15 cellular contexts compared by ENCODE assay signal in the genomic region with DNA sequence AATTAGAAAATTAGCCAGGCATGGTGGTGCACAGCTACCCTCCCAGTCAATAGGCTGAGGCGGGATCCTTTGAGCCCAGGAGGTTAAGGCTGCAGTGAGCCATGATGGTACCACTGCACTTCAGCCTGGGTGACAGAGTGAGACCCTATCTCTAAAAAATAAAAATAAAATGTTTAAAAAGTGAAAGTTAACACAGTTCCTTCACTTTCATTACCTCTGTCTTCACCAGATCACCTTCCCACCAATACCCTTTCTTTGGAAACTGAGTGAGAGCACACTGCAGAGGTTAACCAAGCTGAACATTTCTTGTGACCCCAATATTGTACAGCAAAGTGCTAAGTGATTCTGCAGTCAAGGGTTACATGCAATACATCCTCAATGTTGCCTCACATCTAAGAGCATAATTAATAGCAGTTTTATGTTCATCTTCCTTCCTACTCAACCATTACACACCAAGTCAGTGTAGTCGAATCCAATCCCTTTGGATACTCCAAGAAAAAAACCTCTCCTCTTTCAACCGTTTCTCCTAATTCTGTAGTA. TPM values are rescaled to one million over a fixed set of nuclear protein-coding genes. Genes with fewer than 3 reads are reported as not detected.
DNase-seq lines count a peak whose midpoint lies in the region; TF ChIP-seq lines count a peak whose summit lies in the region.
"Had no signal": no experiment of that assay in that cellular context is flagged by ENCODE, and none has a peak within 500 bp of the region (broad histone marks: within the 10 kb centered on the region; RNA-seq: fewer than 3 reads in every experiment).

No MANE protein-coding gene starts in this region.

- TF ChIP-seq CTCF in MM.1S (IDR thresholded peaks at IDR 0.05; ENCODE audit: low read length) (no peak), epithelial cell of proximal tubule (conservative IDR thresholded peaks at IDR 0.05; ENCODE audit: low read depth, low read length) (no peak), osteocyte (IDR thresholded peaks at IDR 0.05) (no peak)

- H3K4me1 Mint-ChIP-seq in osteocyte (ENCODE audit: unreplicated experiment), result peaks cover 7% of the 10 kb centered on the region

- H3K9me3 ChIP-seq in MM.1S (replicated peaks; ENCODE audit: insufficient read depth, low read length), result no peaks in the 10 kb centered on the region

- H3K4me3 ChIP-seq in MM.1S (ENCODE audit: low read length) (peak overlapping the region; percentile 88), epithelial cell of proximal tubule (ENCODE audit: low read depth, low read length) (peak overlapping the region; percentile 78)

- no peak overlapping the region for H3K27ac Mint-ChIP-seq in osteocyte (ENCODE audit: unreplicated experiment)
- H3K27ac Mint-ChIP-seq: activated CD4-positive, alpha-beta T cell treated with anti-CD3 and anti-CD28 coated beads for 36 hours had no signal

- H3K27me3 ChIP-seq in MM.1S (replicated peaks; ENCODE audit: insufficient read depth, low read length), result no peaks in the 10 kb centered on the region

- H3K4me2 ChIP-seq in MM.1S (ENCODE audit: low read depth, low read length), result peak overlapping the region; percentile 94

- peaks cover 2% of the 10 kb centered on the region for H3K36me3 Mint-ChIP-seq in osteocyte (ENCODE audit: unreplicated experiment)

- no peak overlapping the region for H3K27ac ChIP-seq in MM.1S (ENCODE audit: low read length)

- no peak overlapping the region for H2AFZ ChIP-seq in MM.1S (ENCODE audit: low read length)

- peaks cover 60% of the 10 kb centered on the region for H3K79me2 ChIP-seq in MM.1S (ENCODE audit: low read length)

- H3K9ac ChIP-seq in MM.1S (ENCODE audit: low read length), result no peak overlapping the region

- H3K4me3 Mint-ChIP-seq in osteocyte (ENCODE audit: unreplicated experiment), result peak overlapping the region; percentile 65

- peaks cover 11% of the 10 kb centered on the region; the same call in 1 of the 2 replicates for H3K4me1 ChIP-seq in MM.1S (ENCODE audit: low read length)

- no peaks in the 10 kb centered on the region; the same call in 1 of the 2 replicates for H3F3A ChIP-seq in MM.1S (ENCODE audit: insufficient read depth, low read length)

- peak; percentile 17 for DNase-seq in DMS79 (lab: John Stamatoyannopoulos, UW)
- DNase-seq in MM.1S, result no peak
- DNase-seq in epithelial cell of proximal tubule (ENCODE audit: low read depth), result no peak
- DNase-seq in osteocyte (ENCODE audit: extremely low spot score, unreplicated experiment), result no peak
- no peak for DNase-seq in NCI-H2227 (lab: John Stamatoyannopoulos, UW; ENCODE audit: unreplicated experiment)
- no peak for DNase-seq in HuH-7 (ENCODE audit: low spot score)
- no peak for DNase-seq in NCI-H1417 treated with DMSO at 0.1 percent for 48 hours (lab: John Stamatoyannopoulos, UW)
- no peak for DNase-seq in NK-92 (lab: John Stamatoyannopoulos, UW; ENCODE audit: unreplicated experiment)
- DNase-seq: activated CD4-positive, alpha-beta T cell treated with anti-CD3 and anti-CD28 coated beads for 36 hours; activated gamma-delta T cell treated with Interleukin-2 at 50 U/mL for 16 hours; mesenchymal stem cell; NCI-H446 treated with DMSO at 0.1 percent for 48 hours; retina; stimulated activated CD4-positive, alpha-beta T cell treated with anti-CD3 and anti-CD28 coated beads, Interleukin-4, amount 100 ng/mL, for 24 hours had no signal

- peaks cover 50% of the 10 kb centered on the region for H3K27me3 Mint-ChIP-seq in osteocyte (ENCODE audit: unreplicated experiment)

- H3K36me3 ChIP-seq in MM.1S (replicated peaks; ENCODE audit: insufficient read depth, low read length), result 0 out of 2 replicates have a peak, but pooled peaks cover 2% of the 10 kb centered on the region

- no peaks in the 10 kb centered on the region for H4K20me1 ChIP-seq in MM.1S (ENCODE audit: insufficient read depth, low read length)

- H3K9me2 ChIP-seq in MM.1S (replicated peaks; ENCODE audit: insufficient read depth, low read length), result no peaks in the 10 kb centered on the region

- H3K9me3 Mint-ChIP-seq in osteocyte (ENCODE audit: unreplicated experiment), result no peaks in the 10 kb centered on the region

RNA-seq across cellular contexts. Expression of a gene that starts 1.7 kb away (rescaled TPM):
- 0.65 and 4.0 TPM in 2 replicates for total RNA-seq in epithelial cell of proximal tubule
- total RNA-seq in osteocyte, result 0.29 and 0.59 TPM in 2 replicates
- total RNA-seq: MCF 10A had no signal
